10 cellular contexts compared by ENCODE assay signal in the genomic region with DNA sequence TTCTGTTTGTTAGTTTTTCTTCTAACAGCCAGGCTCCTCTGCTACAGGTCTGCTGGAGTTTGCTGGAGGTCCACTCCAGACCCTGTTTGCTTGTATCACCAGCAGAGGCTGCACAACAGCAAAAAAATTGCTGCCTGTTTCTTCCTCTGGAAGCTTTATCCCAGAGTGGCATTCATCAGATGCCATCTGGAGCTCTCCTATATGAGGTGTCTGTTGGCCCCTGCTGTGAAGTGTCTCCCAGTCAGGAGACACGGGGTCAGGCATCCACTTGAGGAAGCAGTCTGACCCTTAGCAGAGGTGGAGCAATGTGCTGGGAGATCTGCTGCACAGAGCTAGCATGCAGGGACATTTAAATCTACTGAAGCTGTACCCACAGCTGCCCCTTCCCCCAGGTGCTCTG. TPM values are rescaled to one million over a fixed set of nuclear protein-coding genes. Genes with fewer than 3 reads are reported as not detected.
DNase-seq lines count a peak whose midpoint lies in the region; ATAC-seq and TF ChIP-seq lines count a peak whose summit lies in the region.
"Had no signal": no experiment of that assay in that cellular context is flagged by ENCODE, and none has a peak within 500 bp of the region (broad histone marks: within the 10 kb centered on the region; RNA-seq: fewer than 3 reads in every experiment).

No MANE protein-coding gene starts in this region.

- no peaks in the 10 kb centered on the region for H3K36me3 ChIP-seq in mucosa of descending colon (ENCODE audit: low read depth)

- ATAC-seq in mucosa of descending colon: peak; percentile 67
- ATAC-seq in HG02763 (IDR thresholded peaks at IDR 0.05; ENCODE audit: unreplicated experiment): no peak
- no peak for ATAC-seq in GM18517 (IDR thresholded peaks at IDR 0.05; ENCODE audit: unreplicated experiment)

- no peaks in the 10 kb centered on the region for H3K9me3 ChIP-seq in mucosa of descending colon

- H3K4me3 ChIP-seq in mucosa of descending colon: no peak overlapping the region

- TF ChIP-seq CTCF in VCaP (conservative IDR thresholded peaks at IDR 0.05) (peak; percentile 52), mucosa of descending colon (IDR thresholded peaks at IDR 0.05) (no peak)

- peak; percentile 78 for DNase-seq in DMS53 (lab: John Stamatoyannopoulos, UW)
- DNase-seq in M059J (ENCODE audit: low read depth): peak; percentile 16
- DNase-seq in mucosa of descending colon: no peak
- DNase-seq in SW 1271 (lab: John Stamatoyannopoulos, UW): no peak
- DNase-seq: activated naive CD4-positive, alpha-beta T cell treated with anti-CD3 and anti-CD28 coated beads for 36 hours; mammary epithelial cell; T1000 had no signal

- H3K4me1 ChIP-seq in mucosa of descending colon (ENCODE audit: low read depth): peaks cover 4% of the 10 kb centered on the region

- H3K27ac ChIP-seq in VCaP: peak overlapping the region; percentile 69

- intact Hi-C loops in mucosa of descending colon (cut with DNase I, micrococcal nuclease): no loop called here

RNA-seq across cellular contexts. Expression of gene CROT, which starts 26.7 kb away (rescaled TPM):
- 23.9 and 27.0 TPM in 2 replicates for total RNA-seq in M059J (2014; rRNA removed; shearing (Covaris generic))
- 10 to 100 TPM; 16.9 to 28.8 (median 23.6) TPM for total RNA-seq in mucosa of descending colon

Comparison
In these comparisons a context has a peak if more than half of its experiments do, and no peak if none do; other contexts are left out.
1. DNase-seq: peak in DMS53 (single experiment) and M059J (single experiment); none in mucosa of descending colon (0 of 3) and SW 1271 (0 of 2).